Comparison of ENCODE assay signal across 23 cellular contexts in genomic region chr19:3830841-3831589, GRCh38. TPM values are rescaled to one million over a fixed set of nuclear protein-coding genes. Genes with fewer than 3 reads are reported as not detected.
"Had no signal": no experiment of that assay in that cellular context is flagged by ENCODE, and none has a peak within 500 bp of the region (broad histone marks: within the 10 kb centered on the region; RNA-seq: fewer than 3 reads in every experiment).

No MANE protein-coding gene starts in this region.

- H3K27ac Mint-ChIP-seq: activated naive CD8-positive, alpha-beta T cell; nephron had no signal

- H3K27me3 ChIP-seq: ovary had no signal

- H3K4me3 ChIP-seq: esophagus squamous epithelium, ovary, sigmoid colon, stomach, thoracic aorta had no signal

- H3K9me3 ChIP-seq: esophagus squamous epithelium, ovary, sigmoid colon, stomach, thoracic aorta had no signal

- H3K27me3 Mint-ChIP-seq: activated naive CD8-positive, alpha-beta T cell had no signal

- FAIRE-seq: endothelial cell of umbilical vein, kidney had no signal

- H3K36me3 ChIP-seq: brain microvascular endothelial cell, esophagus squamous epithelium, ovary, sigmoid colon, stomach, thoracic aorta had no signal

- H3K36me3 Mint-ChIP-seq: activated naive CD8-positive, alpha-beta T cell had no signal

- H3K9me3 Mint-ChIP-seq: nephron had no signal

- H3K4me3 Mint-ChIP-seq: activated naive CD8-positive, alpha-beta T cell; nephron had no signal

- DNase-seq: activated CD4-positive, alpha-beta T cell treated with anti-CD3 and anti-CD28 coated beads, Interleukin-2, amount 50 U/mL, for 1 hour; activated CD8-positive, alpha-beta memory T cell treated with anti-CD3 and anti-CD28 coated beads for 24 hours; activated gamma-delta T cell treated with Interleukin-2 at 50 U/mL for 16 hours; amniotic stem cell; brain microvascular endothelial cell; cortex of kidney; effector CD8-positive, alpha-beta T cell; esophagus squamous epithelium; hypothalamus; kidney; mesenchymal stem cell; ovary; sigmoid colon; stimulated activated CD4-positive, alpha-beta T cell treated with anti-CD3 and anti-CD28 coated beads, Interleukin-2, amount 100 ng/mL, for 24 hours; stomach had no signal

RNA-seq across cellular contexts. Expression of gene ZFR2, which starts 37.8 kb away (rescaled TPM):
- total RNA-seq: endothelial cell of umbilical vein, esophagus squamous epithelium, fibroblast of villous mesenchyme, liver, pulmonary artery endothelial cell, thoracic aorta, urinary bladder had no signal

RNA-seq across cellular contexts. Expression of gene MATK, which starts 44.8 kb away (rescaled TPM):
- total RNA-seq: endothelial cell of umbilical vein, fibroblast of villous mesenchyme had no signal

RNA-seq across cellular contexts. Expression of gene ATCAY, which starts 49.5 kb away (rescaled TPM):
- total RNA-seq: endothelial cell of umbilical vein, esophagus squamous epithelium, liver, pulmonary artery endothelial cell, thoracic aorta had no signal

RNA-seq across cellular contexts. Expression of gene RAX2, which starts 59.0 kb away (rescaled TPM):
- total RNA-seq: endothelial cell of umbilical vein, esophagus squamous epithelium, fibroblast of villous mesenchyme, kidney, liver, pulmonary artery endothelial cell, sigmoid colon, stomach, thoracic aorta, urinary bladder had no signal
